ENCODE assay signal across 20 cellular contexts in the genomic region with DNA sequence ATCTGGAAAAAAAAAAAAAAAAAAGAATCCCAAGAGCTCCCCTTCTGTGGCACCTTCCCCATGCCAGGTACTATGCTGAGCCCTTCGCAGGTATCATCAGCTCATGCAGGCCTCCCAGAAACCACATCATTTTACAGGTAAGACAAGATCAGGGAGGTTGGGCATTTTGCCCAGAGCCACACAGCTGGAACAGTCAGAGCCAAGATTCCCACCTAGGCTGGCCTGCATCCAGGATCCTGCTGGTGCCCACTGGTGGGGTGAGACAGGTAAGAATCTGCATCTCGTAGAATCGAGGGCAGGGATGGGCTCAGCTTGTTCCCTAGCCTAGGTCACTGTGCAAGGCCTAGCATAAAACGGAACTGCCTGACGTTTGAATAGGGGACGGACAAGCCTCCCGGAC. TPM values are rescaled to one million over a fixed set of nuclear protein-coding genes. Genes with fewer than 3 reads are reported as not detected.
DNase-seq lines count a peak whose midpoint lies in the region; ATAC-seq, FAIRE-seq and TF ChIP-seq lines count a peak whose summit lies in the region.
"Had no signal": no experiment of that assay in that cellular context is flagged by ENCODE, and none has a peak within 500 bp of the region (broad histone marks: within the 10 kb centered on the region; RNA-seq: fewer than 3 reads in every experiment).

No MANE protein-coding gene starts in this region.

- TF ChIP-seq EP300 in HepG2 (IDR thresholded peaks at IDR 0.05; ENCODE audit: low read depth in 2 of 2, low read length in 2 of 2), result no peak
- no peak for TF ChIP-seq EP300 in HepG2 (CRISPR knock-in tag; IDR thresholded peaks at IDR 0.05; ENCODE audit: borderline replicate concordance)

- H3K4me1 ChIP-seq in HepG2 (ENCODE audit: insufficient read depth, low read length) (no peaks in the 10 kb centered on the region), right lobe of liver (no peaks in the 10 kb centered on the region), osteoblast (ENCODE audit: insufficient read depth, low read length) (no peaks in the 10 kb centered on the region), esophagus squamous epithelium (no peaks in the 10 kb centered on the region)
- H3K4me1 ChIP-seq: Caco-2 had no signal

- POLR2A ChIA-PET in HepG2 (lab: Yijun Ruan, JAX), result no interaction called here

- TF ChIP-seq CTCF in HepG2 (CRISPR knock-in tag; IDR thresholded peaks at IDR 0.05) (no peak), right lobe of liver (IDR thresholded peaks at IDR 0.05) (no peak), VCaP (conservative IDR thresholded peaks at IDR 0.05) (0 out of 2 replicates have a peak, but pooled peaks have one; percentile 7), osteoblast (IDR thresholded peaks at IDR 0.05; ENCODE audit: extremely low read depth, low read depth, low read length) (no peak), esophagus squamous epithelium (IDR thresholded peaks at IDR 0.05) (no peak), GM13976 (IDR thresholded peaks at IDR 0.05; ENCODE audit: borderline replicate concordance, control extremely low read depth, extremely low read depth, insufficient read depth, missing control alignments) (no peak)

- TF ChIP-seq RAD21 in HepG2 (CRISPR knock-in tag; IDR thresholded peaks at IDR 0.05), result no peak

- H2AFZ ChIP-seq in HepG2 (ENCODE audit: low read length) (no peak overlapping the region), osteoblast (ENCODE audit: low read length) (no peak overlapping the region)
- H2AFZ ChIP-seq: GM23248 had no signal

- H4K20me1 ChIP-seq in HepG2 (ENCODE audit: insufficient read depth, low read length) (no peaks in the 10 kb centered on the region), osteoblast (ENCODE audit: insufficient read depth, low read length) (no peaks in the 10 kb centered on the region)

- H3K9me3 ChIP-seq in HepG2 (ENCODE audit: low read length) (no peaks in the 10 kb centered on the region), right lobe of liver (no peaks in the 10 kb centered on the region), osteoblast (ENCODE audit: low read depth, low read length) (no peaks in the 10 kb centered on the region), esophagus squamous epithelium (no peaks in the 10 kb centered on the region)
- H3K9me3 ChIP-seq: Caco-2 had no signal

- WGBS in HepG2 (ENCODE audit: low lambda C conversion rate), result 86% methylated on average over 7 of the region's 7 CpGs
- no CpG with 5 or more reads among the region's 7 CpGs for WGBS in right lobe of liver (ENCODE audit: insufficient coverage, low coverage, low lambda C conversion rate, missing lambda C conversion rate)
- 67 to 100% methylated on average over 1 to 3 of the region's 7 CpGs for WGBS in esophagus squamous epithelium, 2 donors

- H3K4me3 ChIP-seq in HepG2 (replicated peaks in 1 of 3; ENCODE audit: insufficient read depth in 1 of 3, low read depth in 2 of 3, low read length in 3 of 3) (no peak overlapping the region), right lobe of liver (no peak overlapping the region), osteoblast (ENCODE audit: insufficient read depth, low read length) (no peak overlapping the region), esophagus squamous epithelium (no peak overlapping the region)
- H3K4me3 ChIP-seq: GM23248 had no signal

- BruUV-seq in HepG2 (replicated peaks; lab: Mats Ljungman, UMichigan), result no TSS peak

- no peaks in the 10 kb centered on the region for H3K36me3 ChIP-seq in HepG2 (replicated peaks in 1 of 2; ENCODE audit: control insufficient read depth in 1 of 2, insufficient read depth in 2 of 2, low read length in 2 of 2)
- H3K36me3 ChIP-seq in right lobe of liver, result no peaks in the 10 kb centered on the region
- H3K36me3 ChIP-seq in osteoblast (ENCODE audit: insufficient read depth, low read length), result no peaks in the 10 kb centered on the region
- peaks cover 3 to 79% (median 14%) of the 10 kb centered on the region in 3 donors for H3K36me3 ChIP-seq in esophagus squamous epithelium

- H3K9ac ChIP-seq in HepG2 (ENCODE audit: insufficient read depth, low read depth, low read length), result no peak overlapping the region
- H3K9ac ChIP-seq: GM23248 had no signal

- no peak for ATAC-seq in HepG2
- ATAC-seq in right lobe of liver, result no peak
- ATAC-seq: CD8-positive, alpha-beta T cell had no signal

- DNase-seq in HepG2 (ENCODE audit: low spot score) (no peak), right lobe of liver (no peak), iPS-NIHi11 (ENCODE audit: low spot score) (peak; percentile 1), osteoblast (ENCODE audit: insufficient read length, low spot score, missing footprints) (peak; percentile 34), esophagus squamous epithelium (lab: John Stamatoyannopoulos, UW) (no peak), GM13976 (ENCODE audit: low spot score) (no peak), SKM-1 treated with dmso at 0.1 percent for 144 hours (lab: John Stamatoyannopoulos, UW; ENCODE audit: unreplicated experiment) (no peak)
- DNase-seq: C1 segment of cervical spinal cord; Caco-2; CD4-positive, CD25-positive, alpha-beta regulatory T cell; CD8-positive, alpha-beta T cell; DMS153; DND-41; GM23248; HCEC 1CT had no signal

- TF ChIP-seq POLR2A in HepG2 (IDR thresholded peaks at IDR 0.05; ENCODE audit: insufficient read depth in 1 of 2, low read depth in 2 of 2, low read length in 2 of 2) (no peak), right lobe of liver (IDR thresholded peaks at IDR 0.05) (no peak), esophagus squamous epithelium (IDR thresholded peaks at IDR 0.05) (no peak)

- FAIRE-seq in HepG2 (lab: Jason Lieb, UNC), result no peak
- FAIRE-seq: G401.6, GM12892, GM19239, H1 had no signal

- H3K27ac ChIP-seq in HepG2 (ENCODE audit: extremely low read length, insufficient read depth, low read length) (no peak overlapping the region), right lobe of liver (no peak overlapping the region), VCaP (peak overlapping the region; percentile 32), osteoblast (ENCODE audit: low read depth, low read length) (no peak overlapping the region), esophagus squamous epithelium (no peak overlapping the region)
- H3K27ac ChIP-seq: GM23248 had no signal

- H3K27me3 ChIP-seq in HepG2 (ENCODE audit: control insufficient read depth in 1 of 2, insufficient read depth in 2 of 2, low read length in 2 of 2) (no peaks in the 10 kb centered on the region), right lobe of liver (no peaks in the 10 kb centered on the region), osteoblast (ENCODE audit: insufficient read depth, low read length) (peaks cover 8% of the 10 kb centered on the region), esophagus squamous epithelium (no peaks in the 10 kb centered on the region)

- in situ Hi-C loops in HepG2 (cut with HindIII; ENCODE audit: extremely low pct_ligation_motif_present, low pct_unique_long_range_greater_than_20kb) (no loop called here), GM13976 (cut with MboI; ENCODE audit: low sequenced_read_pairs, unreplicated experiment) (no loop called here)

- H3K79me2 ChIP-seq in HepG2 (ENCODE audit: insufficient read depth, low read length) (no peaks in the 10 kb centered on the region), osteoblast (ENCODE audit: insufficient read depth, low read length) (no peaks in the 10 kb centered on the region)

- H3K4me2 ChIP-seq in HepG2 (ENCODE audit: low read depth, low read length) (no peak overlapping the region), osteoblast (ENCODE audit: insufficient read depth, low read length) (no peak overlapping the region)

- CTCF ChIA-PET in HepG2 (lab: Yijun Ruan, JAX; ENCODE audit: low intra/inter-chr PET ratio, low total read pairs), result no interaction called here

- intact Hi-C loops in HepG2 (cut with micrococcal nuclease; ENCODE audit: unreplicated experiment), result no loop called here
- intact Hi-C loops in right lobe of liver (cut with DNase I), result no loop called here
- intact Hi-C loops in esophagus squamous epithelium (cut with DNase I), result no loop called here

RNA-seq across cellular contexts. Expression of gene MEN1, which starts 15.7 kb away (rescaled TPM):
- total RNA-seq in HepG2 (2016; rRNA removed; fragmentation: Illumina TruSeq; extraction: Trizol) (15.3 and 20.5 TPM in 2 replicates), right lobe of liver (10 to 100 TPM; 13.1 to 21.5 (median 17.0) TPM), osteoblast (12.3 and 13.3 TPM in 2 replicates), esophagus squamous epithelium (10 to 100 TPM; 14.9 to 23.3 (median 17.0) TPM)
- 3.8 and 4.3 TPM in 2 replicates for total RNA-seq in HepG2 (2016; cell fraction: cytosol; rRNA removed; fragmentation: Illumina TruSeq; extraction: Trizol; ENCODE audit: low read depth)
- total RNA-seq in HepG2 (2016; cell fraction: insoluble cytoplasmic fraction; rRNA removed; fragmentation: Illumina TruSeq; extraction: Trizol), result 11.7 and 21.5 TPM in 2 replicates
- 9.8 and 11.2 TPM in 2 replicates for total RNA-seq in HepG2 (2016; cell fraction: membrane; rRNA removed; fragmentation: Illumina TruSeq; extraction: Trizol)
- 16.8 and 17.9 TPM in 2 replicates for total RNA-seq in HepG2 (2016; cell fraction: nucleus; rRNA removed; fragmentation: Illumina TruSeq; extraction: Trizol)
- 27.3 and 30.9 TPM in 2 replicates for polyA plus RNA-seq in HepG2 (2011; rRNA removed)
- polyA plus RNA-seq in HepG2 (2011; cell fraction: cytosol; rRNA removed), result 11.1 and 16.7 TPM in 2 replicates
- polyA plus RNA-seq in HepG2 (2011; cell fraction: nucleus; rRNA removed), result 97.2 and 109 TPM in 2 replicates
- 19.6 and 26.4 TPM in 2 replicates for polyA plus RNA-seq in HepG2 (2012)
- 5.0 and 5.9 TPM in 2 replicates for polyA plus RNA-seq in HepG2 (2016; cell fraction: cytosol; fragmentation: Illumina TruSeq; extraction: Trizol; ENCODE audit: low read depth)
- 24.4 and 31.0 TPM in 2 replicates for polyA plus RNA-seq in HepG2 (2016; cell fraction: insoluble cytoplasmic fraction; fragmentation: Illumina TruSeq; extraction: Trizol; ENCODE audit: low read depth)
- polyA plus RNA-seq in HepG2 (2016; cell fraction: membrane; fragmentation: Illumina TruSeq; extraction: Trizol; ENCODE audit: low read depth), result 13.6 and 15.0 TPM in 2 replicates
- 70.2 and 70.8 TPM in 2 replicates for polyA plus RNA-seq in HepG2 (2016; cell fraction: nucleus; fragmentation: Illumina TruSeq; extraction: Trizol; ENCODE audit: insufficient read depth, low read depth)
- 38.1 and 40.7 TPM in 2 replicates for polyA minus RNA-seq in HepG2 (2011; rRNA and poly(A)+ RNA removed; ENCODE audit: low replicate concordance)
- polyA minus RNA-seq in HepG2 (2011; cell fraction: cytosol; rRNA and poly(A)+ RNA removed), result 14.8 and 15.4 TPM in 2 replicates
- polyA minus RNA-seq in HepG2 (2011; cell fraction: nucleus; rRNA and poly(A)+ RNA removed), result 11.1 and 15.7 TPM in 2 replicates

RNA-seq across cellular contexts. Expression of gene CDC42BPG, which starts 18.4 kb away (rescaled TPM):
- total RNA-seq in HepG2 (2016; rRNA removed; fragmentation: Illumina TruSeq; extraction: Trizol) (0.77 and 1.4 TPM in 2 replicates), right lobe of liver (1 to 10 TPM in 1 of 6 experiments, under 1 TPM in 5; 0.63 to 1.1 (median 0.99) TPM), osteoblast (under 0.01 and 0.29 TPM in 2 replicates), esophagus squamous epithelium (10 to 100 TPM; 16.4 to 48.5 (median 25.0) TPM)
- total RNA-seq in HepG2 (2016; cell fraction: cytosol; rRNA removed; fragmentation: Illumina TruSeq; extraction: Trizol; ENCODE audit: low read depth), result 0.10 and 0.35 TPM in 2 replicates
- 0.42 and 1.4 TPM in 2 replicates for total RNA-seq in HepG2 (2016; cell fraction: insoluble cytoplasmic fraction; rRNA removed; fragmentation: Illumina TruSeq; extraction: Trizol)
- 0.37 and 0.38 TPM in 2 replicates for total RNA-seq in HepG2 (2016; cell fraction: membrane; rRNA removed; fragmentation: Illumina TruSeq; extraction: Trizol)
- total RNA-seq in HepG2 (2016; cell fraction: nucleus; rRNA removed; fragmentation: Illumina TruSeq; extraction: Trizol), result 1.8 and 2.0 TPM in 2 replicates
- polyA plus RNA-seq in HepG2 (2011; rRNA removed), result 0.55 and 0.99 TPM in 2 replicates
- polyA plus RNA-seq in HepG2 (2011; cell fraction: cytosol; rRNA removed), result 0.34 and 0.54 TPM in 2 replicates
- 6.3 and 7.3 TPM in 2 replicates for polyA plus RNA-seq in HepG2 (2011; cell fraction: nucleus; rRNA removed)
- 1.2 and 1.3 TPM in 2 replicates for polyA plus RNA-seq in HepG2 (2012)
- 0.06 and 0.11 TPM in 2 replicates for polyA plus RNA-seq in HepG2 (2016; cell fraction: cytosol; fragmentation: Illumina TruSeq; extraction: Trizol; ENCODE audit: low read depth)
- polyA plus RNA-seq in HepG2 (2016; cell fraction: insoluble cytoplasmic fraction; fragmentation: Illumina TruSeq; extraction: Trizol; ENCODE audit: low read depth), result 0.63 and 0.75 TPM in 2 replicates
- polyA plus RNA-seq in HepG2 (2016; cell fraction: membrane; fragmentation: Illumina TruSeq; extraction: Trizol; ENCODE audit: low read depth), result 0.24 and 0.70 TPM in 2 replicates
- 4.9 and 5.6 TPM in 2 replicates for polyA plus RNA-seq in HepG2 (2016; cell fraction: nucleus; fragmentation: Illumina TruSeq; extraction: Trizol; ENCODE audit: insufficient read depth, low read depth)
- polyA minus RNA-seq in HepG2 (2011; rRNA and poly(A)+ RNA removed; ENCODE audit: low replicate concordance), result 1.3 and 2.7 TPM in 2 replicates
- polyA minus RNA-seq in HepG2 (2011; cell fraction: cytosol; rRNA and poly(A)+ RNA removed), result 0.59 and 1.6 TPM in 2 replicates
- 1.9 and 4.0 TPM in 2 replicates for polyA minus RNA-seq in HepG2 (2011; cell fraction: nucleus; rRNA and poly(A)+ RNA removed)
- total RNA-seq: GM23248 had no signal
- polyA plus RNA-seq: GM23248 had no signal

RNA-seq across cellular contexts. Expression of gene MAP4K2, which starts 23.0 kb away (rescaled TPM):
- 7.8 and 8.3 TPM in 2 replicates for total RNA-seq in HepG2 (2016; rRNA removed; fragmentation: Illumina TruSeq; extraction: Trizol)
- 3.5 and 4.1 TPM in 2 replicates for total RNA-seq in HepG2 (2016; cell fraction: cytosol; rRNA removed; fragmentation: Illumina TruSeq; extraction: Trizol; ENCODE audit: low read depth)
- total RNA-seq in HepG2 (2016; cell fraction: insoluble cytoplasmic fraction; rRNA removed; fragmentation: Illumina TruSeq; extraction: Trizol), result 4.8 and 7.6 TPM in 2 replicates
- 10.9 and 11.1 TPM in 2 replicates for total RNA-seq in HepG2 (2016; cell fraction: membrane; rRNA removed; fragmentation: Illumina TruSeq; extraction: Trizol)
- total RNA-seq in HepG2 (2016; cell fraction: nucleus; rRNA removed; fragmentation: Illumina TruSeq; extraction: Trizol), result 6.7 and 7.4 TPM in 2 replicates
- 15.5 and 17.6 TPM in 2 replicates for polyA plus RNA-seq in HepG2 (2011; rRNA removed)
- 7.7 and 11.1 TPM in 2 replicates for polyA plus RNA-seq in HepG2 (2011; cell fraction: cytosol; rRNA removed)
- polyA plus RNA-seq in HepG2 (2011; cell fraction: nucleus; rRNA removed), result 71.3 and 101 TPM in 2 replicates
- 8.7 and 10.1 TPM in 2 replicates for polyA plus RNA-seq in HepG2 (2012)
- 5.1 and 6.2 TPM in 2 replicates for polyA plus RNA-seq in HepG2 (2016; cell fraction: cytosol; fragmentation: Illumina TruSeq; extraction: Trizol; ENCODE audit: low read depth)
- polyA plus RNA-seq in HepG2 (2016; cell fraction: insoluble cytoplasmic fraction; fragmentation: Illumina TruSeq; extraction: Trizol; ENCODE audit: low read depth), result 7.8 and 9.1 TPM in 2 replicates
- polyA plus RNA-seq in HepG2 (2016; cell fraction: membrane; fragmentation: Illumina TruSeq; extraction: Trizol; ENCODE audit: low read depth), result 9.5 and 11.8 TPM in 2 replicates
- 20.0 and 20.1 TPM in 2 replicates for polyA plus RNA-seq in HepG2 (2016; cell fraction: nucleus; fragmentation: Illumina TruSeq; extraction: Trizol; ENCODE audit: insufficient read depth, low read depth)
- 25.9 and 40.8 TPM in 2 replicates for polyA minus RNA-seq in HepG2 (2011; rRNA and poly(A)+ RNA removed; ENCODE audit: low replicate concordance)
- 4.3 and 6.6 TPM in 2 replicates for polyA minus RNA-seq in HepG2 (2011; cell fraction: cytosol; rRNA and poly(A)+ RNA removed)
- 8.7 and 10.9 TPM in 2 replicates for polyA minus RNA-seq in HepG2 (2011; cell fraction: nucleus; rRNA and poly(A)+ RNA removed)
- 10 to 100 TPM in 1 of 6 experiments, 1 to 10 TPM in 5; 3.4 to 14.7 (median 4.8) TPM for total RNA-seq in right lobe of liver
- total RNA-seq in osteoblast, result 6.2 and 9.8 TPM in 2 replicates
- total RNA-seq in esophagus squamous epithelium, result 1 to 10 TPM; 3.6 to 9.0 (median 6.1) TPM

RNA-seq across cellular contexts. Expression of gene SF1, which starts 47.7 kb away (rescaled TPM):
- total RNA-seq in HepG2 (2016; rRNA removed; fragmentation: Illumina TruSeq; extraction: Trizol) (42.5 and 70.4 TPM in 2 replicates), right lobe of liver (100 to 1,000 TPM in 5 of 6 experiments, 10 to 100 TPM in 1; 92.7 to 164 (median 141) TPM), osteoblast (114 and 130 TPM in 2 replicates), esophagus squamous epithelium (100 to 1,000 TPM; 136 to 292 (median 223) TPM)
- total RNA-seq in HepG2 (2016; cell fraction: cytosol; rRNA removed; fragmentation: Illumina TruSeq; extraction: Trizol; ENCODE audit: low read depth), result 16.0 and 19.1 TPM in 2 replicates
- total RNA-seq in HepG2 (2016; cell fraction: insoluble cytoplasmic fraction; rRNA removed; fragmentation: Illumina TruSeq; extraction: Trizol), result 36.1 and 70.7 TPM in 2 replicates
- 45.9 and 46.6 TPM in 2 replicates for total RNA-seq in HepG2 (2016; cell fraction: membrane; rRNA removed; fragmentation: Illumina TruSeq; extraction: Trizol)
- total RNA-seq in HepG2 (2016; cell fraction: nucleus; rRNA removed; fragmentation: Illumina TruSeq; extraction: Trizol), result 163 and 180 TPM in 2 replicates
- 51.9 and 55.5 TPM in 2 replicates for polyA plus RNA-seq in HepG2 (2011; rRNA removed)
- 14.3 and 16.0 TPM in 2 replicates for polyA plus RNA-seq in HepG2 (2011; cell fraction: cytosol; rRNA removed)
- 223 and 237 TPM in 2 replicates for polyA plus RNA-seq in HepG2 (2011; cell fraction: nucleus; rRNA removed)
- polyA plus RNA-seq in HepG2 (2012), result 130 and 151 TPM in 2 replicates
- 30.5 and 31.3 TPM in 2 replicates for polyA plus RNA-seq in HepG2 (2016; cell fraction: cytosol; fragmentation: Illumina TruSeq; extraction: Trizol; ENCODE audit: low read depth)
- 93.3 and 132 TPM in 2 replicates for polyA plus RNA-seq in HepG2 (2016; cell fraction: insoluble cytoplasmic fraction; fragmentation: Illumina TruSeq; extraction: Trizol; ENCODE audit: low read depth)
- 63.8 and 66.4 TPM in 2 replicates for polyA plus RNA-seq in HepG2 (2016; cell fraction: membrane; fragmentation: Illumina TruSeq; extraction: Trizol; ENCODE audit: low read depth)
- 426 and 461 TPM in 2 replicates for polyA plus RNA-seq in HepG2 (2016; cell fraction: nucleus; fragmentation: Illumina TruSeq; extraction: Trizol; ENCODE audit: insufficient read depth, low read depth)
- 77.9 and 101 TPM in 2 replicates for polyA minus RNA-seq in HepG2 (2011; rRNA and poly(A)+ RNA removed; ENCODE audit: low replicate concordance)
- polyA minus RNA-seq in HepG2 (2011; cell fraction: cytosol; rRNA and poly(A)+ RNA removed), result 31.1 and 32.0 TPM in 2 replicates
- polyA minus RNA-seq in HepG2 (2011; cell fraction: nucleus; rRNA and poly(A)+ RNA removed), result 297 and 338 TPM in 2 replicates

RNA-seq across cellular contexts. Expression of gene EHD1, which starts 52.4 kb away (rescaled TPM):
- total RNA-seq in HepG2 (2016; rRNA removed; fragmentation: Illumina TruSeq; extraction: Trizol) (22.0 and 26.6 TPM in 2 replicates), right lobe of liver (10 to 100 TPM; 18.8 to 36.1 (median 26.3) TPM), osteoblast (51.3 and 51.4 TPM in 2 replicates), esophagus squamous epithelium (10 to 100 TPM; 29.5 to 44.0 (median 31.8) TPM)
- total RNA-seq in HepG2 (2016; cell fraction: cytosol; rRNA removed; fragmentation: Illumina TruSeq; extraction: Trizol; ENCODE audit: low read depth), result 8.1 and 9.7 TPM in 2 replicates
- 22.9 and 29.1 TPM in 2 replicates for total RNA-seq in HepG2 (2016; cell fraction: insoluble cytoplasmic fraction; rRNA removed; fragmentation: Illumina TruSeq; extraction: Trizol)
- 11.0 and 11.5 TPM in 2 replicates for total RNA-seq in HepG2 (2016; cell fraction: membrane; rRNA removed; fragmentation: Illumina TruSeq; extraction: Trizol)
- total RNA-seq in HepG2 (2016; cell fraction: nucleus; rRNA removed; fragmentation: Illumina TruSeq; extraction: Trizol), result 16.8 and 19.6 TPM in 2 replicates
- 23.6 and 29.4 TPM in 2 replicates for polyA plus RNA-seq in HepG2 (2011; rRNA removed)
- 20.8 and 31.1 TPM in 2 replicates for polyA plus RNA-seq in HepG2 (2011; cell fraction: cytosol; rRNA removed)
- polyA plus RNA-seq in HepG2 (2011; cell fraction: nucleus; rRNA removed), result 42.3 and 43.0 TPM in 2 replicates
- 18.8 and 23.3 TPM in 2 replicates for polyA plus RNA-seq in HepG2 (2012)
- 3.5 and 3.9 TPM in 2 replicates for polyA plus RNA-seq in HepG2 (2016; cell fraction: cytosol; fragmentation: Illumina TruSeq; extraction: Trizol; ENCODE audit: low read depth)
- 29.0 and 35.3 TPM in 2 replicates for polyA plus RNA-seq in HepG2 (2016; cell fraction: insoluble cytoplasmic fraction; fragmentation: Illumina TruSeq; extraction: Trizol; ENCODE audit: low read depth)
- 7.9 and 9.3 TPM in 2 replicates for polyA plus RNA-seq in HepG2 (2016; cell fraction: membrane; fragmentation: Illumina TruSeq; extraction: Trizol; ENCODE audit: low read depth)
- 33.4 and 34.4 TPM in 2 replicates for polyA plus RNA-seq in HepG2 (2016; cell fraction: nucleus; fragmentation: Illumina TruSeq; extraction: Trizol; ENCODE audit: insufficient read depth, low read depth)
- polyA minus RNA-seq in HepG2 (2011; rRNA and poly(A)+ RNA removed; ENCODE audit: low replicate concordance), result 63.9 and 78.7 TPM in 2 replicates
- 21.2 and 28.0 TPM in 2 replicates for polyA minus RNA-seq in HepG2 (2011; cell fraction: cytosol; rRNA and poly(A)+ RNA removed)
- polyA minus RNA-seq in HepG2 (2011; cell fraction: nucleus; rRNA and poly(A)+ RNA removed), result 15.5 and 22.1 TPM in 2 replicates

Comparison
In these comparisons a context has a peak if more than half of its experiments do, and no peak if none do; other contexts are left out.
1. DNase-seq: peak in iPS-NIHi11 (single experiment) and osteoblast (single experiment); none in HepG2 (single experiment), right lobe of liver (0 of 3), esophagus squamous epithelium (single experiment), GM13976 (single experiment) and SKM-1 treated with dmso at 0.1 percent for 144 hours (single experiment).
2. RNA of gene CDC42BPG, which starts 18.4 kb away (total RNA-seq): 16.4 to 48.5 TPM in esophagus squamous epithelium; 0.10 to 2.0 TPM in HepG2, 0.63 to 1.1 TPM in right lobe of liver and under 0.01 to 0.29 TPM in osteoblast; every median in the first group is over 4 times any median in the second.